43 cellular contexts compared by ENCODE assay signal in genomic region chr19:39301562-39301961, GRCh38. TPM values are rescaled to one million over a fixed set of nuclear protein-coding genes. Genes with fewer than 3 reads are reported as not detected.
"Had no signal": no experiment of that assay in that cellular context is flagged by ENCODE, and none has a peak within 500 bp of the region (broad histone marks: within the 10 kb centered on the region; RNA-seq: fewer than 3 reads in every experiment).

No MANE protein-coding gene starts in this region.

- H3K4me3 ChIP-seq: coronary artery, esophagus squamous epithelium, gastroesophageal sphincter, heart right ventricle had no signal

- H3K36me3 Mint-ChIP-seq: activated CD4-positive, alpha-beta memory T cell treated with anti-CD3 and anti-CD28 coated beads for 36 hours; activated CD8-positive, alpha-beta memory T cell treated with anti-CD3 and anti-CD28 coated beads, Interleukin-2, amount 10 ng/mL, durations not matched to agents 7 days and 5 days; activated naive CD8-positive, alpha-beta T cell had no signal

- H3K27me3 Mint-ChIP-seq: activated CD4-positive, alpha-beta memory T cell treated with anti-CD3 and anti-CD28 coated beads for 36 hours; activated naive CD8-positive, alpha-beta T cell; activated T-helper 17 cell treated with anti-CD3 and anti-CD28 coated beads, Interleukin-2, amount 50 U/mL, for 72 hours; central memory CD8-positive, alpha-beta T cell; effector memory CD8-positive, alpha-beta T cell; T-helper 17 cell had no signal

- FAIRE-seq: astrocyte, endometrium, endothelial cell of umbilical vein had no signal

- H3K27ac ChIP-seq: brain microvascular endothelial cell, coronary artery, epithelial cell of prostate, esophagus squamous epithelium, gastroesophageal sphincter, heart right ventricle had no signal

- H3K27ac Mint-ChIP-seq: activated CD4-positive, alpha-beta memory T cell treated with anti-CD3 and anti-CD28 coated beads for 36 hours; activated CD4-positive, alpha-beta T cell treated with anti-CD3 and anti-CD28 coated beads for 36 hours; activated CD4-positive, alpha-beta T cell treated with anti-CD3 and anti-CD28 coated beads, Interleukin-2, amount 10 ng/mL, durations not matched to agents 24 days and 14 days; activated CD8-positive, alpha-beta memory T cell treated with anti-CD3 and anti-CD28 coated beads, Interleukin-2, amount 10 ng/mL, durations not matched to agents 7 days and 5 days; activated CD8-positive, alpha-beta T cell treated with anti-CD3 and anti-CD28 coated beads, Interleukin-2, amount 10 ng/mL, durations not matched to agents 7 days and 5 days; activated naive CD8-positive, alpha-beta T cell; activated T-helper 17 cell treated with anti-CD3 and anti-CD28 coated beads, Interleukin-2, amount 50 U/mL, for 72 hours; T-helper 17 cell; T-helper 2 cell treated with Interferon-gamma antibody and Interleukin-4, amounts not matched to agents 5 μg/mL and 100 μg/mL, for 36 hours had no signal

- ATAC-seq: activated CD4-positive, alpha-beta T cell treated with anti-CD3 and anti-CD28 coated beads for 36 hours; activated CD8-positive, alpha-beta memory T cell treated with anti-CD3 and anti-CD28 coated beads, Interleukin-2, amount 10 ng/mL, durations not matched to agents 7 days and 5 days; activated CD8-positive, alpha-beta T cell treated with anti-CD3 and anti-CD28 coated beads, Interleukin-2, amount 10 ng/mL, durations not matched to agents 7 days and 5 days; activated T-cell treated with anti-CD3 and anti-CD28 coated beads, Interleukin-2, amount 50 U/mL, for 4 hours; activated T-helper 17 cell treated with anti-CD3 and anti-CD28 coated beads, Interleukin-2, amount 50 U/mL, for 72 hours; effector memory CD8-positive, alpha-beta T cell; gastroesophageal sphincter; heart right ventricle; T-helper 17 cell had no signal

- H3K4me1 ChIP-seq: esophagus squamous epithelium, gastroesophageal sphincter, heart right ventricle had no signal

- H3K9me3 ChIP-seq: esophagus squamous epithelium, gastroesophageal sphincter, heart right ventricle had no signal

- DNase-seq: activated CD4-positive, alpha-beta memory T cell treated with anti-CD3 and anti-CD28 coated beads for 36 hours; activated CD4-positive, alpha-beta T cell treated with anti-CD3 and anti-CD28 coated beads for 36 hours; activated CD4-positive, alpha-beta T cell treated with anti-CD3 and anti-CD28 coated beads, Interleukin-2, amount 10 ng/mL, durations not matched to agents 24 days and 14 days; activated CD4-positive, CD25-positive, alpha-beta regulatory T cell; activated CD4-positive, CD25-positive, alpha-beta regulatory T cell treated with anti-CD3 and anti-CD28 coated beads, Interleukin-2, amount 50 U/mL, for 72 hours; activated CD8-positive, alpha-beta memory T cell treated with anti-CD3 and anti-CD28 coated beads, Interleukin-2, amount 10 ng/mL, durations not matched to agents 7 days and 5 days; activated CD8-positive, alpha-beta T cell treated with anti-CD3 and anti-CD28 coated beads, Interleukin-2, amount 10 ng/mL, durations not matched to agents 7 days and 5 days; activated effector memory CD4-positive, alpha-beta T cell treated with Interleukin-2 at 50 U/mL for 16 hours; activated gamma-delta T cell treated with Interleukin-2 at 50 U/mL for 16 hours; activated naive CD4-positive, alpha-beta T cell treated with anti-CD3 and anti-CD28 coated beads, Interleukin-2, amount 50 U/mL, for 16 hours; activated naive CD4-positive, alpha-beta T cell treated with Interleukin-2 at 50 U/mL for 16 hours; activated T-cell treated with anti-CD3 and anti-CD28 coated beads, Interleukin-2, amount 50 U/mL, for 4 hours; amniotic stem cell; anterior cingulate cortex; brain microvascular endothelial cell; dermis blood vessel endothelial cell; effector CD4-positive, alpha-beta T cell; effector memory CD8-positive, alpha-beta T cell; esophagus squamous epithelium; foreskin melanocyte; heart right ventricle; T-helper 1 cell; T-helper 17 cell; T1000 had no signal

- H3K9me3 Mint-ChIP-seq: activated CD4-positive, alpha-beta memory T cell treated with anti-CD3 and anti-CD28 coated beads for 36 hours; activated CD4-positive, alpha-beta T cell treated with anti-CD3 and anti-CD28 coated beads, Interleukin-2, amount 10 ng/mL, durations not matched to agents 24 days and 14 days; activated T-cell treated with anti-CD3 and anti-CD28 coated beads, Interleukin-2, amount 50 U/mL, for 4 hours; activated T-helper 17 cell treated with anti-CD3 and anti-CD28 coated beads, Interleukin-2, amount 50 U/mL, for 72 hours; central memory CD8-positive, alpha-beta T cell; effector memory CD8-positive, alpha-beta T cell; T-helper 2 cell treated with Interferon-gamma antibody and Interleukin-4, amounts not matched to agents 5 μg/mL and 100 μg/mL, for 36 hours had no signal

- H3K4me3 Mint-ChIP-seq: activated CD4-positive, alpha-beta memory T cell treated with anti-CD3 and anti-CD28 coated beads for 36 hours; activated CD4-positive, alpha-beta T cell treated with anti-CD3 and anti-CD28 coated beads for 36 hours; activated CD4-positive, alpha-beta T cell treated with anti-CD3 and anti-CD28 coated beads, Interleukin-2, amount 10 ng/mL, durations not matched to agents 24 days and 14 days; activated CD8-positive, alpha-beta memory T cell treated with anti-CD3 and anti-CD28 coated beads, Interleukin-2, amount 10 ng/mL, durations not matched to agents 7 days and 5 days; activated CD8-positive, alpha-beta T cell treated with anti-CD3 and anti-CD28 coated beads, Interleukin-2, amount 10 ng/mL, durations not matched to agents 7 days and 5 days; activated naive CD8-positive, alpha-beta T cell; activated T-cell treated with anti-CD3 and anti-CD28 coated beads, Interleukin-2, amount 50 U/mL, for 4 hours; activated T-helper 17 cell treated with anti-CD3 and anti-CD28 coated beads, Interleukin-2, amount 50 U/mL, for 72 hours; central memory CD8-positive, alpha-beta T cell; effector memory CD8-positive, alpha-beta T cell; T-helper 17 cell; T-helper 2 cell treated with Interferon-gamma antibody and Interleukin-4, amounts not matched to agents 5 μg/mL and 100 μg/mL, for 36 hours had no signal

- H3K36me3 ChIP-seq: brain microvascular endothelial cell, esophagus squamous epithelium, gastroesophageal sphincter, heart right ventricle had no signal

RNA-seq across cellular contexts. Expression of gene IFNL1, which starts 5.4 kb away (rescaled TPM):
- total RNA-seq: activated CD4-positive, alpha-beta T cell treated with anti-CD3 and anti-CD28 coated beads, Interleukin-2, amount 10 ng/mL, durations not matched to agents 24 days and 14 days; activated CD8-positive, alpha-beta memory T cell treated with anti-CD3 and anti-CD28 coated beads for 36 hours; activated T-cell treated with anti-CD3 and anti-CD28 coated beads, Interleukin-2, amount 50 U/mL, for 4 hours; bronchial epithelial cell; cardiac septum; cerebellum; dermis blood vessel endothelial cell; endothelial cell of umbilical vein; esophagus squamous epithelium; fibroblast of lung; fibroblast of villous mesenchyme; gastroesophageal sphincter; glomerular endothelial cell; heart right ventricle; T-helper 17 cell had no signal
- polyA plus RNA-seq: adipose tissue, endothelial cell of umbilical vein, esophagus, fibroblast of lung, heart right ventricle had no signal

RNA-seq across cellular contexts. Expression of gene IFNL2, which starts 33.4 kb away (rescaled TPM):
- total RNA-seq: activated CD4-positive, alpha-beta memory T cell treated with anti-CD3 and anti-CD28 coated beads for 36 hours; activated CD4-positive, alpha-beta T cell treated with anti-CD3 and anti-CD28 coated beads for 36 hours; activated CD4-positive, alpha-beta T cell treated with anti-CD3 and anti-CD28 coated beads, Interleukin-2, amount 10 ng/mL, durations not matched to agents 24 days and 14 days; activated CD8-positive, alpha-beta memory T cell treated with anti-CD3 and anti-CD28 coated beads for 36 hours; activated CD8-positive, alpha-beta memory T cell treated with anti-CD3 and anti-CD28 coated beads, Interleukin-2, amount 10 ng/mL, durations not matched to agents 7 days and 5 days; activated CD8-positive, alpha-beta T cell treated with anti-CD3 and anti-CD28 coated beads, Interleukin-2, amount 10 ng/mL, durations not matched to agents 7 days and 5 days; activated T-cell treated with anti-CD3 and anti-CD28 coated beads, Interleukin-2, amount 50 U/mL, for 4 hours; activated T-helper 17 cell treated with anti-CD3 and anti-CD28 coated beads, Interleukin-2, amount 50 U/mL, for 72 hours; astrocyte; bronchial epithelial cell; cardiac septum; cerebellum; dermis blood vessel endothelial cell; endothelial cell of umbilical vein; esophagus squamous epithelium; fibroblast of lung; fibroblast of villous mesenchyme; gastroesophageal sphincter; glomerular endothelial cell; heart right ventricle; T-helper 17 cell had no signal
- polyA plus RNA-seq: adipose tissue, endothelial cell of umbilical vein, esophagus, fibroblast of lung, heart right ventricle had no signal

RNA-seq across cellular contexts. Expression of gene GMFG, which starts 34.3 kb away (rescaled TPM):
- total RNA-seq: bronchial epithelial cell had no signal
